ENCODE assay signal across 8 cellular contexts in the genomic region with DNA sequence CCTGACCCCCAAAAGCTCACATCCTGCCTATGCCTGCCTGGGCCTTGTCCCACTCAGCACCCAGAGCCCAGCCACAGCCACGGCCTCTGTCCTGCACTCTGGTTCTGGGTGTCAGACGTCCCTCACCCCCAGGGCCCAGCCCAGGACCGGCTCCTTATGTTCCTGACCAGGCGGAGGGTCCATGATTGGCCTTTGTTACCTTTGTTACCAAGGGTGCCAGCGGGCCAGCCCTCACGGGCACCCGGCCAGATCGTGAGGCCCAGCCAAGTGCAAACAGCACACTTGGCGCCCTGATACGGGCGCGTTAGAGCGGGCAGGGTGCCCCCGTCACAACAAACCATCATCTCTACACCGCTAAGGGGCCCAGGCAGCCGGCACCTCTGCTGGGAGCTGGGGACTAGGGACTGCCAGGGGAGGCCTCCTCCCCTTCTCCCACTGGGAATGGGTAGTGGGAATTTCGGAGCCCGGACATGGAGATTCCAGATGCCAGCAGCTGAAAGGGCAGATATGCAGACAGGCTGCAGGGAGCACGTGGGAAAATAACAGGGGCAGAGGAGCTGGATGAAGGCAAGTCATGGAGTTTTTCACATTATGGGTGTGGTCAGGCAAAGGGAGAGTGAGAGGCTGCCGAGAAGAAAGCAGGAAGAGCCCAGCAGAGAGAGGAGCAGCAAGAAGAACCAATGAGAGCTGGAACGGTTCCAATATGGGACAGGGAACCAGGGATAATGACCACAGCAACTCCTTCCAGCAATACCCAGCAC. TPM values are rescaled to one million over a fixed set of nuclear protein-coding genes. Genes with fewer than 3 reads are reported as not detected.
DNase-seq lines count a peak whose midpoint lies in the region; ATAC-seq and TF ChIP-seq lines count a peak whose summit lies in the region.

No MANE protein-coding gene starts in this region.

- H3K27ac Mint-ChIP-seq in HFFc6, result peak overlapping the region; percentile 59

- no peak for DNase-seq in HFFc6
- DNase-seq in RPMI8226, result peak; percentile 63
- DNase-seq in heart left ventricle, result peak in 4 of 5 donors; percentile 51 to 85 (median 82)
- DNase-seq in A673 (ENCODE audit: low spot score), result no peak
- no peak for DNase-seq in mucosa of gallbladder (ENCODE audit: low spot score)
- DNase-seq in activated CD4-positive, alpha-beta T cell treated with anti-CD3 and anti-CD28 coated beads, Interleukin-2, amount 50 U/mL, for 4 hours, result no peak

- H3K4me3 ChIP-seq in heart left ventricle, result peak overlapping the region in 1 of 12 donors; percentile 4
- no peak overlapping the region for H3K4me3 ChIP-seq in skin epidermis
- no peak overlapping the region for H3K4me3 ChIP-seq in A673 (ENCODE audit: low read depth, low read length, poor library complexity, severe bottlenecking)

- POLR2A ChIA-PET in A673 (lab: Charles Lee; ENCODE audit: low non-redundant PET), result no interaction called here

- H3K9me3 ChIP-seq in heart left ventricle, result no peaks in the 10 kb centered on the region
- no peaks in the 10 kb centered on the region for H3K9me3 ChIP-seq in A673 (ENCODE audit: low read depth, low read length, poor library complexity, severe bottlenecking)

- peak overlapping the region; percentile 80 to 98 (median 89) for H3K27ac ChIP-seq in heart left ventricle
- peak overlapping the region in 16 of 21 experiments; percentile 13 to 90 (median 66) for H3K27ac ChIP-seq in skin epidermis
- no peak overlapping the region for H3K27ac ChIP-seq in A673 (ENCODE audit: low read depth, low read length, poor library complexity, severe bottlenecking)

- H3K9me3 Mint-ChIP-seq in HFFc6, result no peaks in the 10 kb centered on the region

- intact Hi-C loops in heart left ventricle (cut with DNase I) (no loop called here), A673 (cut with micrococcal nuclease; ENCODE audit: unreplicated experiment) (no loop called here)

- no peak for TF ChIP-seq POLR2A in heart left ventricle (IDR thresholded peaks at IDR 0.05)

- no peaks in the 10 kb centered on the region; the same call in none of the 2 replicates for H3K27me3 Mint-ChIP-seq in HFFc6 (ENCODE audit: insufficient read depth)

- BruUV-seq in A673 (replicated peaks; lab: Mats Ljungman, UMichigan), result no TSS peak

- H3K4me1 ChIP-seq in heart left ventricle, result peaks cover 31 to 100% (median 98%) of the 10 kb centered on the region in 12 donors
- no peaks in the 10 kb centered on the region for H3K4me1 ChIP-seq in A673 (ENCODE audit: insufficient read depth, low read length, poor library complexity, severe bottlenecking)

- ATAC-seq in heart left ventricle, result peak; percentile 33 to 59 (median 56)
- no peak for ATAC-seq in GM18861 (IDR thresholded peaks at IDR 0.05; ENCODE audit: unreplicated experiment)

- H3K36me3 Mint-ChIP-seq in HFFc6 (ENCODE audit: low read depth), result peaks cover 32% of the 10 kb centered on the region

- CTCF ChIA-PET in A673 (lab: Charles Lee), result no interaction called here

- H3K4me3 Mint-ChIP-seq in HFFc6, result peak overlapping the region; percentile 13; the same call in 1 of the 2 replicates

- H3K36me3 ChIP-seq in heart left ventricle, result peaks cover 0 to 44% (median 4%) of the 10 kb centered on the region in 9 donors
- no peaks in the 10 kb centered on the region for H3K36me3 ChIP-seq in A673 (ENCODE audit: insufficient read depth, low read length, poor library complexity, severe bottlenecking)

- H3K27me3 ChIP-seq in heart left ventricle (no peaks in the 10 kb centered on the region), A673 (replicated peaks; ENCODE audit: insufficient read depth, low read depth, low read length, poor library complexity) (no peaks in the 10 kb centered on the region)

- TF ChIP-seq CTCF in HFFc6 (IDR thresholded peaks at IDR 0.05) (no peak), heart left ventricle (IDR thresholded peaks at IDR 0.05) (no peak), A673 (conservative IDR thresholded peaks at IDR 0.05; ENCODE audit: low read depth, low read length) (no peak)

- 25 to 41% (median 29%) methylated on average over 17 to 21 of the region's 21 CpGs for WGBS in heart left ventricle, 4 donors

- H3K4me1 Mint-ChIP-seq in HFFc6 (ENCODE audit: low read depth), result peaks cover 66% of the 10 kb centered on the region

RNA-seq across cellular contexts. Expression of gene HSPG2, which starts 22.1 kb away (rescaled TPM):
- total RNA-seq in HFFc6 (2021; fragmentation: NEBNext Ultra II Directional; extraction: Animal tissue kit (Norgen Biotek cat#: 25700)), result 100 to 1,000 TPM; 275 to 430 (median 297) TPM
- total RNA-seq in heart left ventricle (100 to 1,000 TPM; 202 to 608 (median 304) TPM), A673 (2021) (10.4 and 19.8 TPM in 2 replicates), mucosa of gallbladder (746 TPM)
- 100 to 1,000 TPM; 164 to 315 TPM for polyA plus RNA-seq in heart left ventricle

Comparison
In these comparisons a context has a peak if more than half of its experiments do, and no peak if none do; other contexts are left out.
1. DNase-seq: peak in RPMI8226 (single experiment) and heart left ventricle (4 of 5); none in HFFc6 (single experiment), A673 (single experiment), mucosa of gallbladder (single experiment) and activated CD4-positive, alpha-beta T cell treated with anti-CD3 and anti-CD28 coated beads, Interleukin-2, amount 50 U/mL, for 4 hours (0 of 2).